ENCODE assay signal across 16 cellular contexts in the genomic region with DNA sequence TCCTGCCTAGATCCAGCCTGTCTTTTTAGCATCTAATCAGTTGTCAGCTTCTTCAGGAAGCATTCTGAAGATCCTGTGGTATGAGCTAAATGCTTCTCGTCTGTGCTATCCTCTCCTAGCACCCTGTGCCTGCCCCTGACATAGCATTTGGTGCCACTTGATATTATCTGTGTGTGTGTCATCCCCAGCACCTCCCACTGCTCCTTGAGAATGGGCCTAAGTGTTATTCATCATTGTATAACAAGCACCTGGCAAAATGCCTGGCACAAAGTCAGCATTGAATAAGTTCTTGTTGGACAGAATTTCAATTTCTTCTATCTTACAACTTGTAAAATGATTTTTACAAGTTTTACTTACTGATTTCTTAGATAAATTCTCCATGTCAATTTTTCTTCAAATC. TPM values are rescaled to one million over a fixed set of nuclear protein-coding genes. Genes with fewer than 3 reads are reported as not detected.
DNase-seq lines count a peak whose midpoint lies in the region; TF ChIP-seq lines count a peak whose summit lies in the region.
"Had no signal": no experiment of that assay in that cellular context is flagged by ENCODE, and none has a peak within 500 bp of the region (broad histone marks: within the 10 kb centered on the region; RNA-seq: fewer than 3 reads in every experiment).

No MANE protein-coding gene starts in this region.

- POLR2A ChIA-PET in RWPE1 (lab: Yijun Ruan, JAX; ENCODE audit: low non-redundant PET): no interaction called here

- no peak overlapping the region for H3K27ac ChIP-seq in RWPE1
- H3K27ac ChIP-seq: neutrophil had no signal

- no peaks in the 10 kb centered on the region for H3K36me3 ChIP-seq in HAP-1 (replicated peaks)
- H3K36me3 ChIP-seq: neutrophil had no signal

- H3K4me1 ChIP-seq in HAP-1: no peaks in the 10 kb centered on the region

- H3K4me3 ChIP-seq in fibroblast of the aortic adventitia (ENCODE audit: low read depth, low read length) (no peak overlapping the region), HAP-1 (no peak overlapping the region)

- DNase-seq in NCI-H2029 (lab: John Stamatoyannopoulos, UW) (peak; percentile 14), NCI-H2029 treated with DMSO at 0.1 percent for 48 hours (lab: John Stamatoyannopoulos, UW) (no peak), RWPE1 (ENCODE audit: low spot score) (peak; percentile 32), fibroblast of the aortic adventitia (ENCODE audit: low read depth) (peak; percentile 56), OCI-M1 (lab: John Stamatoyannopoulos, UW) (no peak), HAP-1 (ENCODE audit: low spot score in 2 of 2) (no peak), ecto neural progenitor cell (ENCODE audit: low spot score) (no peak)
- no peak for DNase-seq in NK-92 treated with Interleukin-12 subunit alpha and Interleukin-12 subunit beta, amount 100 ng/mL, for 24 hours (lab: John Stamatoyannopoulos, UW)
- DNase-seq: 8988T; activated CD4-positive, alpha-beta memory T cell treated with anti-CD3 and anti-CD28 coated beads for 36 hours; activated naive CD8-positive, alpha-beta T cell treated with anti-CD3 and anti-CD28 coated beads, Interleukin-2, amount 50 U/mL, for 24 hours; activated T-cell treated with anti-CD3 and anti-CD28 coated beads, Interleukin-2, amount 50 U/mL, for 72 hours; GDM1; glutamatergic neuron; stimulated activated CD8-positive, alpha-beta memory T cell treated with anti-CD3 and anti-CD28 coated beads, Interleukin-4, amount 100 ng/mL, for 48 hours had no signal

- no peaks in the 10 kb centered on the region for H3K9me3 ChIP-seq in HAP-1
- H3K9me3 ChIP-seq: neutrophil had no signal

- CTCF ChIA-PET in RWPE1 (lab: Yijun Ruan, JAX): no interaction called here

- TF ChIP-seq CTCF in RWPE1 (conservative IDR thresholded peaks at IDR 0.05; ENCODE audit: low read depth) (no peak), fibroblast of the aortic adventitia (IDR thresholded peaks at IDR 0.05; ENCODE audit: insufficient read depth, low read length) (no peak)

- no peaks in the 10 kb centered on the region for H3K27me3 ChIP-seq in HAP-1 (ENCODE audit: low read depth)
- H3K27me3 ChIP-seq: neutrophil had no signal

- in situ Hi-C loops in HAP-1 (cut with MboI; ENCODE audit: low sequenced_read_pairs): no loop called here

RNA-seq across cellular contexts. Expression of a gene that starts 28.1 kb away (rescaled TPM):
- total RNA-seq in fibroblast of the aortic adventitia (ENCODE audit: low replicate concordance): 27.1 and 75.0 TPM in 2 replicates
- total RNA-seq: activated CD4-positive, alpha-beta memory T cell treated with anti-CD3 and anti-CD28 coated beads for 36 hours; activated T-cell treated with anti-CD3 and anti-CD28 coated beads, Interleukin-2, amount 50 U/mL, for 72 hours had no signal

RNA-seq across cellular contexts. Expression of a gene that starts 56.6 kb away (rescaled TPM):
- 11.7 and 53.3 TPM in 2 replicates for total RNA-seq in fibroblast of the aortic adventitia (ENCODE audit: low replicate concordance)

Comparison
In these comparisons a context has a peak if more than half of its experiments do, and no peak if none do; other contexts are left out.
1. DNase-seq: peak in NCI-H2029 (single experiment), RWPE1 (single experiment) and fibroblast of the aortic adventitia (single experiment); none in NCI-H2029 treated with DMSO at 0.1 percent for 48 hours (single experiment), OCI-M1 (single experiment), NK-92 treated with Interleukin-12 subunit alpha and Interleukin-12 subunit beta, amount 100 ng/mL, for 24 hours (single experiment), HAP-1 (0 of 2) and ecto neural progenitor cell (single experiment).